Comparison of ENCODE assay signal across 1 cellular context in genomic region chr2:108287169-108287568, GRCh38.
A peak's percentile ranks its signal among the peaks of the same experiment; 100 is the strongest.
TF ChIP-seq lines count a peak whose summit lies in the region.

No MANE protein-coding gene starts in this region.

TF ChIP-seq in HepG2, 621 proteins besides CTCF, POLR2A, EP300 and RAD21:
- TF ChIP-seq, protein P1, sequence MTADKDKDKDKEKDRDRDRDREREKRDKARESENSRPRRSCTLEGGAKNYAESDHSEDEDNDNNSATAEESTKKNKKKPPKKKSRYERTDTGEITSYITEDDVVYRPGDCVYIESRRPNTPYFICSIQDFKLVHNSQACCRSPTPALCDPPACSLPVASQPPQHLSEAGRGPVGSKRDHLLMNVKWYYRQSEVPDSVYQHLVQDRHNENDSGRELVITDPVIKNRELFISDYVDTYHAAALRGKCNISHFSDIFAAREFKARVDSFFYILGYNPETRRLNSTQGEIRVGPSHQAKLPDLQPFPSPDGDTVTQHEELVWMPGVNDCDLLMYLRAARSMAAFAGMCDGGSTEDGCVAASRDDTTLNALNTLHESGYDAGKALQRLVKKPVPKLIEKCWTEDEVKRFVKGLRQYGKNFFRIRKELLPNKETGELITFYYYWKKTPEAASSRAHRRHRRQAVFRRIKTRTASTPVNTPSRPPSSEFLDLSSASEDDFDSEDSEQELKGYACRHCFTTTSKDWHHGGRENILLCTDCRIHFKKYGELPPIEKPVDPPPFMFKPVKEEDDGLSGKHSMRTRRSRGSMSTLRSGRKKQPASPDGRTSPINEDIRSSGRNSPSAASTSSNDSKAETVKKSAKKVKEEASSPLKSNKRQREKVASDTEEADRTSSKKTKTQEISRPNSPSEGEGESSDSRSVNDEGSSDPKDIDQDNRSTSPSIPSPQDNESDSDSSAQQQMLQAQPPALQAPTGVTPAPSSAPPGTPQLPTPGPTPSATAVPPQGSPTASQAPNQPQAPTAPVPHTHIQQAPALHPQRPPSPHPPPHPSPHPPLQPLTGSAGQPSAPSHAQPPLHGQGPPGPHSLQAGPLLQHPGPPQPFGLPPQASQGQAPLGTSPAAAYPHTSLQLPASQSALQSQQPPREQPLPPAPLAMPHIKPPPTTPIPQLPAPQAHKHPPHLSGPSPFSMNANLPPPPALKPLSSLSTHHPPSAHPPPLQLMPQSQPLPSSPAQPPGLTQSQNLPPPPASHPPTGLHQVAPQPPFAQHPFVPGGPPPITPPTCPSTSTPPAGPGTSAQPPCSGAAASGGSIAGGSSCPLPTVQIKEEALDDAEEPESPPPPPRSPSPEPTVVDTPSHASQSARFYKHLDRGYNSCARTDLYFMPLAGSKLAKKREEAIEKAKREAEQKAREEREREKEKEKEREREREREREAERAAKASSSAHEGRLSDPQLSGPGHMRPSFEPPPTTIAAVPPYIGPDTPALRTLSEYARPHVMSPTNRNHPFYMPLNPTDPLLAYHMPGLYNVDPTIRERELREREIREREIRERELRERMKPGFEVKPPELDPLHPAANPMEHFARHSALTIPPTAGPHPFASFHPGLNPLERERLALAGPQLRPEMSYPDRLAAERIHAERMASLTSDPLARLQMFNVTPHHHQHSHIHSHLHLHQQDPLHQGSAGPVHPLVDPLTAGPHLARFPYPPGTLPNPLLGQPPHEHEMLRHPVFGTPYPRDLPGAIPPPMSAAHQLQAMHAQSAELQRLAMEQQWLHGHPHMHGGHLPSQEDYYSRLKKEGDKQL (CRISPR knock-in tag; IDR thresholded peaks at IDR 0.05; ENCODE audit: low read depth) = no peak
- TF ChIP-seq AHR (CRISPR knock-in tag; IDR thresholded peaks at IDR 0.05) (no peak), CEBPB (IDR thresholded peaks at IDR 0.05; ENCODE audit: borderline replicate concordance, low read depth, low read length) (peak; percentile 82), MAFF (IDR thresholded peaks at IDR 0.05; ENCODE audit: low read depth, low read length) (no peak)
